ENCODE assay signal across 25 cellular contexts in genomic region chr17:79349506-79350400, GRCh38.
DNase-seq lines count a peak whose midpoint lies in the region; ATAC-seq, FAIRE-seq and TF ChIP-seq lines count a peak whose summit lies in the region.
"Had no signal": no experiment of that assay in that cellular context is flagged by ENCODE, and none has a peak within 500 bp of the region (broad histone marks: within the 10 kb centered on the region; RNA-seq: fewer than 3 reads in every experiment).

No MANE protein-coding gene starts in this region.

- no peak overlapping the region for H2BK15ac ChIP-seq in H9 (ENCODE audit: low read depth, low read length)

- TF ChIP-seq CTCF in H9 (conservative IDR thresholded peaks at IDR 0.05) (no peak), kidney (IDR thresholded peaks at IDR 0.05; ENCODE audit: borderline replicate concordance, extremely low read depth, insufficient read depth) (no peak), osteoblast (IDR thresholded peaks at IDR 0.05; ENCODE audit: extremely low read depth, low read depth, low read length) (no peak), dorsolateral prefrontal cortex (IDR thresholded peaks at IDR 0.05 in 54 of 56, conservative IDR thresholded peaks at IDR 0.05 in 2 of 56; ENCODE audit: low read depth in 1 of 56, partially characterized antibody in 56 of 56) (no peak)

- no peak overlapping the region for H3K9ac ChIP-seq in H9 (ENCODE audit: extremely low read depth, insufficient read length, low read length)
- no peak overlapping the region for H3K9ac ChIP-seq in kidney (ENCODE audit: low read length in 2 of 2)
- H3K9ac ChIP-seq: BLaER1 treated with 17β-estradiol and CSF1 and Interleukin-3, amounts not matched to agents 10 nM and 100 nM had no signal

- no peak overlapping the region for H3K23ac ChIP-seq in H9 (ENCODE audit: insufficient read length, low read depth, low read length)

- peak overlapping the region in 1 of 3 experiments; percentile 14; a peak in 2 of 7 replicates for H3K27ac Mint-ChIP-seq in H9
- H3K27ac Mint-ChIP-seq: CD4-positive, alpha-beta T cell; CD8-positive, alpha-beta memory T cell; GM23338; HFFc6 had no signal

- H3K4me1 ChIP-seq in H9 (ENCODE audit: insufficient read depth, low read length) (no peaks in the 10 kb centered on the region), kidney (ENCODE audit: control insufficient read depth in 1 of 2, insufficient read depth in 1 of 2, low read depth in 1 of 2, low read length in 2 of 2) (no peaks in the 10 kb centered on the region), osteoblast (ENCODE audit: insufficient read depth, low read length) (no peaks in the 10 kb centered on the region)
- H3K4me1 ChIP-seq: A549; BE2C; BLaER1 treated with 17β-estradiol and CSF1 and Interleukin-3, amounts not matched to agents 10 nM and 100 nM; HAP-1 had no signal

- H3K4me3 Mint-ChIP-seq in H9 = no peak overlapping the region; a peak in 1 of 5 replicates
- H3K4me3 Mint-ChIP-seq: CD14-positive monocyte; CD4-positive, alpha-beta T cell; CD8-positive, alpha-beta memory T cell; GM23338; HFFc6 had no signal

- no peak for ATAC-seq in Right ventricle myocardium superior (ENCODE audit: poor library complexity)
- no peak for ATAC-seq in GM18907 (IDR thresholded peaks at IDR 0.05; ENCODE audit: unreplicated experiment)
- ATAC-seq: A549, GM12878, GM23338 had no signal

- peaks cover 0 to 3% of the 10 kb centered on the region in 2 experiments; a peak in 3 of 4 replicates for H3K4me1 Mint-ChIP-seq in H9
- H3K4me1 Mint-ChIP-seq: CD14-positive monocyte; CD8-positive, alpha-beta memory T cell had no signal

- H3K36me3 ChIP-seq in kidney (ENCODE audit: control insufficient read depth in 1 of 2, insufficient read depth in 2 of 2, low read length in 2 of 2) = no peaks in the 10 kb centered on the region
- H3K36me3 ChIP-seq in osteoblast (ENCODE audit: insufficient read depth, low read length) = no peaks in the 10 kb centered on the region
- H3K36me3 ChIP-seq: BE2C, HAP-1 had no signal

- H2AK5ac ChIP-seq in H9 (ENCODE audit: insufficient read length, low read length) = no peak overlapping the region

- H3K79me2 ChIP-seq in H9 (ENCODE audit: insufficient read depth, low read length) (no peaks in the 10 kb centered on the region), osteoblast (ENCODE audit: insufficient read depth, low read length) (no peaks in the 10 kb centered on the region)

- H3K9me3 ChIP-seq in H9 (ENCODE audit: control insufficient read depth, low read depth, low read length) = no peaks in the 10 kb centered on the region
- H3K9me3 ChIP-seq in kidney (ENCODE audit: control insufficient read depth in 1 of 2, low read length in 2 of 2) = peaks cover 5 to 6% of the 10 kb centered on the region in 2 donors
- no peaks in the 10 kb centered on the region for H3K9me3 ChIP-seq in osteoblast (ENCODE audit: low read depth, low read length)
- H3K9me3 ChIP-seq: BE2C, HAP-1 had no signal

- no peak overlapping the region for H3K4ac ChIP-seq in H9 (ENCODE audit: low read depth, low read length)

- H3K56ac ChIP-seq in H9 (ENCODE audit: insufficient read length, low read depth, low read length) = no peak overlapping the region

- no peak overlapping the region for H2BK20ac ChIP-seq in H9 (ENCODE audit: low read depth, low read length, poor library complexity, severe bottlenecking)

- H3K27ac ChIP-seq in H9 (ENCODE audit: insufficient read length, low read depth, low read length) (no peak overlapping the region), kidney (ENCODE audit: low read depth in 2 of 2, low read length in 2 of 2) (no peak overlapping the region), osteoblast (ENCODE audit: low read depth, low read length) (no peak overlapping the region), dorsolateral prefrontal cortex (no peak overlapping the region)
- H3K27ac ChIP-seq: A549; BLaER1 treated with 17β-estradiol and CSF1 and Interleukin-3, amounts not matched to agents 10 nM and 100 nM had no signal

- peaks cover 9 to 13% of the 10 kb centered on the region in 2 experiments; a peak in 4 of 5 replicates for H3K9me3 Mint-ChIP-seq in H9
- H3K9me3 Mint-ChIP-seq: HFFc6 had no signal

- no peak overlapping the region for H4K8ac ChIP-seq in H9 (replicated peaks; ENCODE audit: insufficient read length, low read depth, low read length)

- H3K4me2 ChIP-seq in H9 (ENCODE audit: insufficient read depth, insufficient read length, low read length) (no peak overlapping the region), osteoblast (ENCODE audit: insufficient read depth, low read length) (no peak overlapping the region)
- H3K4me2 ChIP-seq: A549; BLaER1 treated with 17β-estradiol and CSF1 and Interleukin-3, amounts not matched to agents 10 nM and 100 nM; GM23338 had no signal

- H3K27me3 ChIP-seq in H9 (ENCODE audit: insufficient read depth, low read length) = no peaks in the 10 kb centered on the region
- peaks cover 8% of the 10 kb centered on the region for H3K27me3 ChIP-seq in osteoblast (ENCODE audit: insufficient read depth, low read length)
- peaks cover 0 to 21% (median 0%) of the 10 kb centered on the region in 45 donors for H3K27me3 ChIP-seq in dorsolateral prefrontal cortex
- H3K27me3 ChIP-seq: BLaER1 treated with 17β-estradiol and CSF1 and Interleukin-3, amounts not matched to agents 10 nM and 100 nM had no signal

- no peak overlapping the region for H2BK5ac ChIP-seq in H9 (ENCODE audit: insufficient read length, low read length)

- H3K23me2 ChIP-seq in H9 (ENCODE audit: insufficient read length, low read depth, low read length, poor library complexity, severe bottlenecking) = peaks cover 3% of the 10 kb centered on the region

- no peaks in the 10 kb centered on the region for H3K79me1 ChIP-seq in H9 (ENCODE audit: insufficient read depth, low read depth, low read length, poor library complexity, severe bottlenecking)

- H3T11ph ChIP-seq in H9 (ENCODE audit: low read length) = no peak overlapping the region

- peaks cover 57% of the 10 kb centered on the region for H3K27me3 Mint-ChIP-seq in H9 (ENCODE audit: low read depth)

- H3K36me3 Mint-ChIP-seq in H9 (ENCODE audit: insufficient read depth in 1 of 3, low read depth in 3 of 3) = peaks cover 0 to 3% (median 0%) of the 10 kb centered on the region in 3 experiments; a peak in 1 of 7 replicates
- H3K36me3 Mint-ChIP-seq: CD14-positive monocyte had no signal

- no peak for FAIRE-seq in kidney (lab: Jason Lieb, UNC)
- FAIRE-seq: A549, D721Med, GM12878 had no signal

- no peaks in the 10 kb centered on the region for H4K20me1 ChIP-seq in H9 (ENCODE audit: control insufficient read depth, insufficient read depth, insufficient read length)
- no peaks in the 10 kb centered on the region for H4K20me1 ChIP-seq in osteoblast (ENCODE audit: insufficient read depth, low read length)
- H4K20me1 ChIP-seq: BLaER1 treated with 17β-estradiol and CSF1 and Interleukin-3, amounts not matched to agents 10 nM and 100 nM had no signal

- 0 out of 2 replicates have a peak overlapping the region, but pooled peaks have one; percentile 12 for H3K14ac ChIP-seq in H9 (ENCODE audit: insufficient read depth, low read length)

- no peak overlapping the region for H3K18ac ChIP-seq in H9 (ENCODE audit: insufficient read length, low read depth, low read length)

- peak; percentile 21 for DNase-seq in Right ventricle myocardium superior
- no peak for DNase-seq in cardiac septum (ENCODE audit: low spot score)
- no peak for DNase-seq in H9
- peak; percentile 58 for DNase-seq in kidney
- peak; percentile 49 for DNase-seq in osteoblast (ENCODE audit: insufficient read length, low spot score, missing footprints)
- no peak for DNase-seq in dorsolateral prefrontal cortex
- DNase-seq: 8988T; ACHN; AML-193; BE2C; CD4-positive, alpha-beta T cell; DMS 273 treated with DMSO at 0.1 percent for 48 hours; DMS79; EL; GDM1; HFFc6 had no signal

- H2BK12ac ChIP-seq in H9 (ENCODE audit: insufficient read length, low read depth, low read length) = no peak overlapping the region

- H2AFZ ChIP-seq in H9 (ENCODE audit: low read length) (no peak overlapping the region), osteoblast (ENCODE audit: low read length) (no peak overlapping the region)
- H2AFZ ChIP-seq: GM23338 had no signal

- no CpG with 5 or more reads among the region's 22 CpGs for WGBS in H9 (ENCODE audit: extremely low coverage, insufficient read length, low lambda C conversion rate)

- H3K4me3 ChIP-seq in kidney (ENCODE audit: low read length in 2 of 2) (no peak overlapping the region), osteoblast (ENCODE audit: insufficient read depth, low read length) (no peak overlapping the region), dorsolateral prefrontal cortex (no peak overlapping the region)
- H3K4me3 ChIP-seq: A549; BLaER1 treated with 17β-estradiol and CSF1 and Interleukin-3, amounts not matched to agents 10 nM and 100 nM; GM12878; GM23338; HAP-1 had no signal

- no peak overlapping the region for H4K91ac ChIP-seq in H9 (ENCODE audit: insufficient read length, low read depth, low read length)

- no peak overlapping the region for H2BK120ac ChIP-seq in H9 (ENCODE audit: low read depth, low read length, poor library complexity, severe bottlenecking)

- intact Hi-C loops in Right ventricle myocardium superior (cut with DNase I) (no loop called here), cardiac septum (cut with DNase I) (no loop called here), kidney (cut with DNase I) (no loop called here), dorsolateral prefrontal cortex (cut with DNase I) (no loop called here)

- H4K5ac ChIP-seq in H9 (ENCODE audit: insufficient read length, low read depth, low read length) = no peak overlapping the region

Comparison
In these comparisons a context has a peak if more than half of its experiments do, and no peak if none do; other contexts are left out.
1. DNase-seq: peak in Right ventricle myocardium superior (single experiment), kidney (single experiment) and osteoblast (single experiment); none in cardiac septum (single experiment), H9 (single experiment) and dorsolateral prefrontal cortex (0 of 10).